18 cellular contexts compared by ENCODE assay signal in genomic region chr1:151549199-151549598, GRCh38. TPM values are rescaled to one million over a fixed set of nuclear protein-coding genes. Genes with fewer than 3 reads are reported as not detected.
DNase-seq lines count a peak whose midpoint lies in the region; ATAC-seq and TF ChIP-seq lines count a peak whose summit lies in the region.
"Had no signal": no experiment of that assay in that cellular context is flagged by ENCODE, and none has a peak within 500 bp of the region (broad histone marks: within the 10 kb centered on the region; RNA-seq: fewer than 3 reads in every experiment).

No MANE protein-coding gene starts in this region.

- ATAC-seq in PC-3 (no peak), GM19397 (IDR thresholded peaks at IDR 0.05; ENCODE audit: unreplicated experiment) (no peak)

- POLR2A ChIA-PET in PC-3 (lab: Charles Lee; ENCODE audit: unreplicated experiment) = interaction anchor here (0.5 kb wide), 1 partner anchor 84 kb away, joined by 9 read pairs; no protein-coding TSS in a partner anchor

- TF ChIP-seq CTCF in PC-3 (conservative IDR thresholded peaks at IDR 0.05; ENCODE audit: low read depth, low read length) (no peak), fibroblast of lung (conservative IDR thresholded peaks at IDR 0.05 in 1 of 2, IDR thresholded peaks at IDR 0.05 in 1 of 2; ENCODE audit: low read depth in 1 of 2, low read length in 2 of 2) (no peak), BE2C (IDR thresholded peaks at IDR 0.05; ENCODE audit: low read depth, low read length) (no peak)

- H3K4me3 ChIP-seq in PC-3 (ENCODE audit: low read length) (peak overlapping the region; percentile 35; the same call in 1 of the 2 replicates), fibroblast of lung (replicated peaks in 1 of 4; ENCODE audit: control extremely low read depth in 1 of 4, insufficient read depth in 1 of 4, low read depth in 3 of 4, low read length in 4 of 4) (no peak overlapping the region), skeletal muscle satellite cell (ENCODE audit: low read length) (no peak overlapping the region), BE2C (ENCODE audit: low read depth, low read length) (no peak overlapping the region)
- H3K4me3 ChIP-seq: lower lobe of right lung, suprapubic skin had no signal

- no TSS peak for BruUV-seq in PC-3 (replicated peaks; lab: Mats Ljungman, UMichigan)

- H3K79me2 ChIP-seq in PC-3 (ENCODE audit: low read length) = peaks cover 85% of the 10 kb centered on the region
- no peaks in the 10 kb centered on the region for H3K79me2 ChIP-seq in fibroblast of lung (ENCODE audit: control insufficient read depth, insufficient read depth, low read length)

- H3K9ac ChIP-seq in PC-3 (ENCODE audit: low read length) (peak overlapping the region; percentile 31), fibroblast of lung (ENCODE audit: insufficient read depth, low read length) (no peak overlapping the region), skeletal muscle satellite cell (ENCODE audit: low read depth, low read length) (no peak overlapping the region)

- peaks cover 16% of the 10 kb centered on the region for H3F3A ChIP-seq in PC-3 (ENCODE audit: low read length, unreplicated experiment)

- peak overlapping the region; percentile 75 for H3K4me2 ChIP-seq in PC-3 (ENCODE audit: low read length)
- peak overlapping the region; percentile 72 for H3K4me2 ChIP-seq in fibroblast of lung (ENCODE audit: extremely low read depth, insufficient read depth, low read length)
- H3K4me2 ChIP-seq in skeletal muscle satellite cell (ENCODE audit: low read length) = peak overlapping the region; percentile 60

- peaks cover 29% of the 10 kb centered on the region for H4K20me1 ChIP-seq in PC-3 (ENCODE audit: low read length)
- no peaks in the 10 kb centered on the region for H4K20me1 ChIP-seq in fibroblast of lung (ENCODE audit: control insufficient read depth, extremely low read depth, insufficient read depth, low read length)

- peak; percentile 39 for DNase-seq in ELR (ENCODE audit: low read depth)
- no peak for DNase-seq in PC-3
- DNase-seq in fibroblast of lung (ENCODE audit: low read depth in 2 of 2) = peak in 1 of 2 donors; percentile 17
- DNase-seq in stimulated activated CD4-positive, alpha-beta T cell treated with anti-CD3 and anti-CD28 coated beads, Interleukin-2, amount 100 ng/mL, for 48 hours = no peak
- DNase-seq in BE2C = no peak
- DNase-seq in activated CD4-positive, CD25-positive, alpha-beta regulatory T cell treated with anti-CD3 and anti-CD28 coated beads, Interleukin-2, amount 50 U/mL, for 72 hours = no peak
- DNase-seq: activated naive CD4-positive, alpha-beta T cell treated with anti-CD3 and anti-CD28 coated beads, Interleukin-2, amount 10 ng/mL, durations not matched to agents 7 days and 5 days; COR-L47; lower lobe of right lung; naive B cell; NCI-H1105; NCI-H2081 treated with DMSO at 0.1 percent for 48 hours; NCI-H510A; SHP77; T-helper 1 cell had no signal

- H3K27ac ChIP-seq in PC-3 (ENCODE audit: low read length) = peak overlapping the region; percentile 89
- H3K27ac ChIP-seq in fibroblast of lung (ENCODE audit: insufficient read depth, low read length) = no peak overlapping the region
- H3K27ac ChIP-seq: lower lobe of right lung had no signal

- H3K9me2 ChIP-seq in PC-3 (replicated peaks; ENCODE audit: low read length) = no peaks in the 10 kb centered on the region

- H2AFZ ChIP-seq in PC-3 (ENCODE audit: low read length) (no peak overlapping the region), fibroblast of lung (ENCODE audit: low read length) (no peak overlapping the region)

- no peaks in the 10 kb centered on the region for H3K9me3 ChIP-seq in PC-3 (ENCODE audit: low read length)
- H3K9me3 ChIP-seq in fibroblast of lung (ENCODE audit: control insufficient read depth, insufficient read depth, low read depth, low read length) = no peaks in the 10 kb centered on the region
- no peaks in the 10 kb centered on the region for H3K9me3 ChIP-seq in skeletal muscle satellite cell (replicated peaks; ENCODE audit: low read length)
- no peaks in the 10 kb centered on the region for H3K9me3 ChIP-seq in BE2C
- H3K9me3 ChIP-seq: lower lobe of right lung, suprapubic skin had no signal

- peaks cover 5% of the 10 kb centered on the region; the same call in 1 of the 2 replicates for H3K36me3 ChIP-seq in PC-3 (ENCODE audit: low read depth, low read length)
- H3K36me3 ChIP-seq in fibroblast of lung (ENCODE audit: control insufficient read depth, insufficient read depth, low read length) = no peaks in the 10 kb centered on the region
- no peaks in the 10 kb centered on the region for H3K36me3 ChIP-seq in skeletal muscle satellite cell (ENCODE audit: insufficient read depth, low read length)
- no peaks in the 10 kb centered on the region for H3K36me3 ChIP-seq in BE2C
- H3K36me3 ChIP-seq: lower lobe of right lung, suprapubic skin had no signal

- CTCF ChIA-PET in PC-3 (lab: Charles Lee) = interaction anchor here (0.5 to 1.1 kb wide), 3 partner anchors 33 to 105 kb away, joined by 3 to 9 read pairs (median 3); no protein-coding TSS in a partner anchor

- peaks cover 61% of the 10 kb centered on the region for H3K4me1 ChIP-seq in PC-3 (ENCODE audit: insufficient read depth, low read length)
- H3K4me1 ChIP-seq in fibroblast of lung (ENCODE audit: control insufficient read depth, extremely low read depth, insufficient read depth, low read length) = peaks cover 28% of the 10 kb centered on the region
- peaks cover 35% of the 10 kb centered on the region for H3K4me1 ChIP-seq in skeletal muscle satellite cell (ENCODE audit: control insufficient read depth, insufficient read depth, low read length)
- H3K4me1 ChIP-seq in BE2C = no peaks in the 10 kb centered on the region

- intact Hi-C loops in PC-3 (cut with micrococcal nuclease) = loop anchor here (1.0 to 10.0 kb wide), 5 partner anchors 9 to 354 kb away; partner anchors contain the start of genes PIP5K1A, TUFT1 and VPS72

- H3K27me3 ChIP-seq in PC-3 (ENCODE audit: low read length) (no peaks in the 10 kb centered on the region), fibroblast of lung (ENCODE audit: control insufficient read depth, insufficient read depth, low read length) (no peaks in the 10 kb centered on the region), skeletal muscle satellite cell (ENCODE audit: control insufficient read depth, insufficient read depth, low read length) (no peaks in the 10 kb centered on the region), BE2C (no peaks in the 10 kb centered on the region)
- H3K27me3 ChIP-seq: suprapubic skin had no signal

RNA-seq across cellular contexts. Expression of gene TUFT1, which starts 9.1 kb away (rescaled TPM):
- total RNA-seq in PC-3 (2014; rRNA removed) (33.9 and 46.9 TPM in 2 replicates), fibroblast of lung (6.9 and 18.2 TPM in 2 replicates)
- polyA plus RNA-seq in fibroblast of lung = 16.7 and 24.7 TPM in 2 replicates
- 12.6 and 18.4 TPM in 2 replicates for polyA plus RNA-seq in fibroblast of lung (2012)
- polyA minus RNA-seq in fibroblast of lung (ENCODE audit: low replicate concordance) = 11.2 and 12.0 TPM in 2 replicates
- 3.1 and 3.3 TPM in 2 replicates for total RNA-seq in skeletal muscle satellite cell (2012; rRNA removed)
- polyA plus RNA-seq in BE2C (2012; ENCODE audit: insufficient read depth, insufficient read length, low read depth) = 4.3 TPM

RNA-seq across cellular contexts. Expression of gene CGN, which starts 38.0 kb away (rescaled TPM):
- total RNA-seq in PC-3 (2014; rRNA removed) = 13.3 and 20.1 TPM in 2 replicates
- under 0.01 and 0.17 TPM in 2 replicates for total RNA-seq in fibroblast of lung
- polyA plus RNA-seq in fibroblast of lung = 0.17 and 0.21 TPM in 2 replicates
- polyA plus RNA-seq in fibroblast of lung (2012) = 0.21 and 0.36 TPM in 2 replicates
- polyA minus RNA-seq in fibroblast of lung (ENCODE audit: low replicate concordance) = not detected in 2 replicates
- not detected in 2 replicates for total RNA-seq in skeletal muscle satellite cell (2012; rRNA removed)
- polyA plus RNA-seq in BE2C (2012; ENCODE audit: insufficient read depth, insufficient read length, low read depth) = 26.1 TPM

Comparison
In these comparisons a context has a peak if more than half of its experiments do, and no peak if none do; other contexts are left out.
1. RNA of gene CGN, which starts 38.0 kb away (total RNA-seq): 13.3 to 20.1 TPM in PC-3; under 0.01 to 0.17 TPM in fibroblast of lung; every median in the first group is over 10 times any median in the second.
2. Peak in every context shown above with its lines, with median percentiles within 50 percentile points of each other: H3K4me2 ChIP-seq.